Comparison of ENCODE assay signal across 23 cellular contexts in the genomic region with DNA sequence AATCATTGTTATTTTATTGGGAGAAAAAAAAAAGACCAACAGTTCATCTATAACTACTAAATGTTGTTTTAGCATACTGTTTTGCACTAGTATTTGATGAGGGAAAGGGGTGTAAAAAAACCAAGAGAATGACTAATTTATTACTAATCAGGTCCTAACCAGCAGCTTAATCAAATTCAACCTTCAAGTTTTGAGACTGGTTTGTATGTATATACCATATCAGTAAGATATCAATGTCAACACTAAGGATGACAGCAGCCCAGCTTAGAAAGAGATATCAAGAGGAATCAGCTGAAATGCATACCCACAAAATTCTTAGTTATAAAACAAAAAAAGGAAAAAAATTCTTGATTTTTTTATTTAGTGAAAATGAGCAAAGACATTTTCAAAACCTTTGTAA.
DNase-seq lines count a peak whose midpoint lies in the region; ATAC-seq, FAIRE-seq and TF ChIP-seq lines count a peak whose summit lies in the region.
"Had no signal": no experiment of that assay in that cellular context is flagged by ENCODE, and none has a peak within 500 bp of the region (broad histone marks: within the 10 kb centered on the region; RNA-seq: fewer than 3 reads in every experiment).

No MANE protein-coding gene starts in this region.

- dilution Hi-C loops in keratinocyte (cut with MboI; ENCODE audit: extremely low pct_ligation_motif_present, low sequenced_read_pairs) = no loop called here

- H3K27me3 ChIP-seq in left ventricle myocardium inferior (ENCODE audit: low read depth) (no peaks in the 10 kb centered on the region), keratinocyte (ENCODE audit: control insufficient read depth, extremely low read depth, insufficient read depth, low read length) (no peaks in the 10 kb centered on the region), upper lobe of right lung (no peaks in the 10 kb centered on the region)

- TF ChIP-seq CTCF in left ventricle myocardium inferior (IDR thresholded peaks at IDR 0.05; ENCODE audit: borderline replicate concordance) = no peak
- TF ChIP-seq CTCF in keratinocyte (optimal IDR thresholded peaks at IDR 0.05 in 1 of 3, IDR thresholded peaks at IDR 0.05 in 1 of 3, conservative IDR thresholded peaks at IDR 0.05 in 1 of 3; ENCODE audit: extremely low read depth in 1 of 3, insufficient read depth in 2 of 3, low read length in 3 of 3) = no peak
- TF ChIP-seq CTCF in upper lobe of right lung (IDR thresholded peaks at IDR 0.05) = no peak
- no peak for TF ChIP-seq CTCF in foreskin fibroblast (IDR thresholded peaks at IDR 0.05; ENCODE audit: low read depth, low read length)

- H3K9ac ChIP-seq in keratinocyte (ENCODE audit: control insufficient read depth, extremely low read depth, insufficient read depth, low read length) = no peak overlapping the region
- H3K9ac ChIP-seq: parathyroid adenoma had no signal

- no peak overlapping the region for H2AFZ ChIP-seq in keratinocyte (ENCODE audit: control insufficient read depth, low read length)
- H2AFZ ChIP-seq: parathyroid adenoma had no signal

- H3K36me3 ChIP-seq in left ventricle myocardium inferior (peaks cover 15% of the 10 kb centered on the region), keratinocyte (ENCODE audit: control insufficient read depth in 2 of 2, extremely low read depth in 1 of 2, insufficient read depth in 2 of 2, low read length in 2 of 2) (peaks cover 2 to 6% of the 10 kb centered on the region in 2 experiments), upper lobe of right lung (peaks cover 29% of the 10 kb centered on the region)

- H3K79me2 ChIP-seq in keratinocyte (ENCODE audit: control insufficient read depth, insufficient read depth, low read length) = peaks cover 3% of the 10 kb centered on the region

- peak; percentile 50 for FAIRE-seq in RCC 7860 (lab: Jason Lieb, UNC)
- no peak for FAIRE-seq in keratinocyte (lab: Jason Lieb, UNC)

- peak overlapping the region; percentile 25 for H3K27ac ChIP-seq in left ventricle myocardium inferior (replicated peaks)
- H3K27ac ChIP-seq in keratinocyte (ENCODE audit: control insufficient read depth, insufficient read depth, low read length) = no peak overlapping the region
- H3K27ac ChIP-seq in upper lobe of right lung = no peak overlapping the region
- H3K27ac ChIP-seq: C4-2B, parathyroid adenoma had no signal

- H3K4me1 ChIP-seq in left ventricle myocardium inferior = peaks cover 46% of the 10 kb centered on the region
- H3K4me1 ChIP-seq in keratinocyte (ENCODE audit: control insufficient read depth, extremely low read depth, insufficient read depth, low read length) = peaks cover 21% of the 10 kb centered on the region
- H3K4me1 ChIP-seq in upper lobe of right lung = peaks cover 26% of the 10 kb centered on the region

- intact Hi-C loops in left ventricle myocardium inferior (cut with micrococcal nuclease) (no loop called here), left ventricle myocardium superior (cut with micrococcal nuclease) (no loop called here), upper lobe of right lung (cut with DNase I) (no loop called here)

- H3K4me3 ChIP-seq in left ventricle myocardium inferior (peak overlapping the region; percentile 22), keratinocyte (ENCODE audit: control insufficient read depth in 2 of 3, extremely low read depth in 1 of 3, insufficient read depth in 2 of 3, low read depth in 1 of 3, low read length in 3 of 3) (no peak overlapping the region), upper lobe of right lung (peak overlapping the region; percentile 13), foreskin fibroblast (ENCODE audit: low read depth in 1 of 2, low read length in 2 of 2) (no peak overlapping the region)

- H4K20me1 ChIP-seq in keratinocyte (ENCODE audit: control insufficient read depth, extremely low read depth, insufficient read depth, low read length) = no peaks in the 10 kb centered on the region

- peak overlapping the region; percentile 52 for H3K4me2 ChIP-seq in keratinocyte (ENCODE audit: control insufficient read depth, extremely low read depth, insufficient read depth, low read depth, low read length)

- DNase-seq in left ventricle myocardium inferior (no peak), left ventricle myocardium superior (no peak), RCC 7860 (ENCODE audit: low spot score) (no peak), keratinocyte (ENCODE audit: low read depth, low spot score) (no peak), upper lobe of right lung (no peak), DMS79 treated with DMSO at 0.1 percent for 48 hours (lab: John Stamatoyannopoulos, UW) (no peak), foreskin fibroblast (no peak), HuH-7.5 (ENCODE audit: low spot score) (no peak)
- DNase-seq: activated CD4-positive, alpha-beta T cell treated with anti-CD3 and anti-CD28 coated beads for 4 hours; activated naive CD4-positive, alpha-beta T cell treated with anti-CD3 and anti-CD28 coated beads, Interleukin-2, amount 10 ng/mL, durations not matched to agents 7 days and 5 days; anterior cingulate cortex; foreskin melanocyte; GDM1; HCEC 1CT; KG1; naive B cell; NCI-H1092; NCI-H187 treated with DMSO at 0.1 percent for 48 hours; NCI-H82; SIG-M5; substantia nigra had no signal

- ATAC-seq in left ventricle myocardium superior (no peak), upper lobe of right lung (no peak)

- no peaks in the 10 kb centered on the region for H3K9me1 ChIP-seq in keratinocyte (ENCODE audit: control insufficient read depth, extremely low read depth, insufficient read depth, low read length)

- no peaks in the 10 kb centered on the region for H3K9me3 ChIP-seq in left ventricle myocardium inferior (replicated peaks)
- no peaks in the 10 kb centered on the region for H3K9me3 ChIP-seq in keratinocyte (ENCODE audit: control insufficient read depth, low read depth, low read length)
- no peaks in the 10 kb centered on the region for H3K9me3 ChIP-seq in upper lobe of right lung

Comparison
In these comparisons a context has a peak if more than half of its experiments do, and no peak if none do; other contexts are left out.
1. H3K4me3 ChIP-seq: peak in left ventricle myocardium inferior (single experiment) and upper lobe of right lung (single experiment); none in keratinocyte (0 of 3) and foreskin fibroblast (0 of 2).